In the genomic region with DNA sequence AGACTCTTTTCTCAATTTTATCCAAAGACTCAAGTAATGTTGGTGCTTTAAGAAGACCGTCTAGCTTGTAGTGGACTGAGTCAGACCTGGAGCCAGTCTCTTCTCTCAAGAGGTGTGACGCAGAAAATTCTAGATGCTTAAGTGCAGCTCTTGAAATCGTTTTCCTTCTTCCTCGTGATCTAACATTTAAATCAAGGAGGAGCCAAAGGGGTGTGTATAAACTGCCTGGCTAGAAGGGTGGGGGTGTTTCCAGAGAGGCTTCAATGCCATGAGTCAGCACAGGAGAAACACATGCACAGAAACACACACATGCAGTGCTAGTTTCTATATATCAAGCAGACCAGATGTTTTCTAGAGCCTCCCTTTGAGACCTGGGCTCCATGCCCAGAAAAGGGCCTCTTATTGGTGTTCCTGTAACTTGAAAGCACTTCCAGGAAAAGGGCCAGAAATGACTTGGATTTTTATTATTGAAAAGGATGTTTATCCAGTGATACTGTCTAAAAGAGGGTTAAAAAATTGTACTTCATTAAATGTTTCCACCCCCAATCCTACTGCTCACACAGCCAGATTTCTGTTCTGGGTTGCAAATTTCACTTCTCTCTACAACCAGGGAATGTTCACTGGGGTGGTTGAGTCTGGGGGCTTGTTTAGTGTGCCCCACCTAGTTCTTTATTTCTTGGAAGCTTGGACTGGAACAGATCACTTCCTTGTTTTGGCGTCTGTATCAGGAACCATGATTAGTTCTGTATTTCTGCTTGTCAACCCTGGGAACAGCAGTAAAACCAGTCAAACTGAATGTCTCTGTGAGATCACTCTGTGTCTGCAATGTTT, we compare ENCODE assay signal across 7 cellular contexts. TPM values are rescaled to one million over a fixed set of nuclear protein-coding genes. Genes with fewer than 3 reads are reported as not detected.
DNase-seq lines count a peak whose midpoint lies in the region; ATAC-seq, FAIRE-seq and TF ChIP-seq lines count a peak whose summit lies in the region.

A gene (minus strand): TSS at position 129 of the 831 bp plus-strand sequence. CDS start 187 bp downstream, outside the sequence.

- peaks cover 3 to 8% of the 10 kb centered on the region in 2 donors for H3K27me3 Mint-ChIP-seq in T-cell

- BruUV-seq in GM12878 (replicated peaks; lab: Mats Ljungman, UMichigan), result no TSS peak

- intact Hi-C loops in GM12878 (cut with micrococcal nuclease; ENCODE audit: unreplicated experiment), result no loop called here

- no peaks in the 10 kb centered on the region for H3K4me1 ChIP-seq in GM12878 (ENCODE audit: control insufficient read depth, insufficient read depth, low read length)
- H3K4me1 ChIP-seq in effector memory CD4-positive, alpha-beta T cell (ENCODE audit: control insufficient read depth, insufficient read depth, low read length, poor library complexity, severe bottlenecking), result no peaks in the 10 kb centered on the region

- WGBS in GM12878 (ENCODE audit: insufficient coverage, insufficient replicate concordance, low lambda C conversion rate, missing lambda C conversion rate), result 34% methylated on average over 5 of the region's 5 CpGs

- peaks cover 3% of the 10 kb centered on the region for H3K79me2 ChIP-seq in GM12878 (ENCODE audit: control insufficient read depth, insufficient read depth, low read length)

- SMC1A ChIA-PET in GM12878 (lab: Charles Lee; ENCODE audit: uncharacterized antibody, unreplicated experiment), result no interaction called here

- no peaks in the 10 kb centered on the region for H3K27me3 ChIP-seq in GM12878 (replicated peaks in 1 of 2; ENCODE audit: control insufficient read depth in 2 of 2, insufficient read depth in 2 of 2, low read length in 1 of 2)
- no peaks in the 10 kb centered on the region for H3K27me3 ChIP-seq in effector memory CD4-positive, alpha-beta T cell (replicated peaks; ENCODE audit: control insufficient read depth, insufficient read depth, low read length, poor library complexity, severe bottlenecking)

- H3K9me3 Mint-ChIP-seq in T-cell, result no peaks in the 10 kb centered on the region

- TF ChIP-seq POLR2A in GM12878 (IDR thresholded peaks at IDR 0.05; ENCODE audit: low read depth, low read length), result no peak

- CTCF ChIA-PET in GM12878 (lab: Yijun Ruan, JAX), result no interaction called here
- CTCF ChIA-PET in T-cell (lab: Charles Lee), result no interaction called here

- no peak for TF ChIP-seq RAD21 in GM12878 (IDR thresholded peaks at IDR 0.05; ENCODE audit: insufficient read depth, low read depth, low read length)

- no peaks in the 10 kb centered on the region for H3K36me3 Mint-ChIP-seq in T-cell

- peak within 1 kb of the TSS; percentile 33; the same call in 1 of the 2 replicates for H3K4me3 ChIP-seq in GM12878
- no peak within 1 kb of the TSS for H3K4me3 ChIP-seq in effector memory CD4-positive, alpha-beta T cell (ENCODE audit: insufficient read depth, low read depth, low read length, poor library complexity, severe bottlenecking)

- no peak within 1 kb of the TSS for H3K4me3 Mint-ChIP-seq in T-cell

- no peak for TF ChIP-seq CTCF in GM12878 (IDR thresholded peaks at IDR 0.05 in 2 of 3, conservative IDR thresholded peaks at IDR 0.05 in 1 of 3; ENCODE audit: control insufficient read depth in 2 of 3, extremely low read depth in 1 of 3, insufficient read depth in 1 of 3, low read depth in 3 of 3, low read length in 3 of 3)

- no peak for FAIRE-seq in GM12878 (lab: Jason Lieb, UNC)

- DNase-seq in HS-5 (ENCODE audit: low read depth) (peak; percentile 65), GM12878 (ENCODE audit: low read depth, low spot score) (no peak), mesenteric fat pad (ENCODE audit: low spot score) (no peak), T-cell (no peak)
- no peak for DNase-seq in effector memory CD4-positive, alpha-beta T cell

- peak; percentile 89 for ATAC-seq in GM18868 (IDR thresholded peaks at IDR 0.05; ENCODE audit: unreplicated experiment)
- ATAC-seq in GM12878, result peak; percentile 82
- ATAC-seq in HG02981 (IDR thresholded peaks at IDR 0.05; ENCODE audit: unreplicated experiment), result no peak
- ATAC-seq in T-cell (replicated peaks in 1 of 4), result no peak

- no peaks in the 10 kb centered on the region for H4K20me1 ChIP-seq in GM12878 (ENCODE audit: control insufficient read depth, insufficient read depth)

- H3K27ac Mint-ChIP-seq in T-cell, result no peak within 1 kb of the TSS

- H3K9me3 ChIP-seq in GM12878 (replicated peaks; ENCODE audit: control insufficient read depth, insufficient read depth, low read length), result no peaks in the 10 kb centered on the region
- H3K9me3 ChIP-seq in effector memory CD4-positive, alpha-beta T cell (ENCODE audit: control insufficient read depth, low read length), result no peaks in the 10 kb centered on the region

- POLR2A ChIA-PET in GM12878 (lab: Charles Lee), result no interaction called here
- POLR2A ChIA-PET in T-cell (lab: Charles Lee), result no interaction called here

- peak within 1 kb of the TSS; percentile 38 for H3K9ac ChIP-seq in GM12878 (ENCODE audit: control insufficient read depth, insufficient read depth, low read length)

- in situ Hi-C loops in GM12878 (cut with MboI), result no loop called here

- peak within 1 kb of the TSS; percentile 38 for H3K4me2 ChIP-seq in GM12878 (ENCODE audit: control insufficient read depth, insufficient read depth)

- RAD21 ChIA-PET in GM12878 (lab: Charles Lee; ENCODE audit: unreplicated experiment), result no interaction called here

- H3K4me1 Mint-ChIP-seq in T-cell, result no peaks in the 10 kb centered on the region

- peak within 1 kb of the TSS; percentile 31 for H2AFZ ChIP-seq in GM12878 (ENCODE audit: control insufficient read depth, low read depth, low read length)

- no peaks in the 10 kb centered on the region for H3K36me3 ChIP-seq in GM12878 (ENCODE audit: control insufficient read depth in 2 of 2, insufficient read depth in 2 of 2, low read length in 1 of 2)
- H3K36me3 ChIP-seq in effector memory CD4-positive, alpha-beta T cell (ENCODE audit: control insufficient read depth, insufficient read depth, low read length), result no peaks in the 10 kb centered on the region

- no peak for TF ChIP-seq EP300 in GM12878 (IDR thresholded peaks at IDR 0.05; ENCODE audit: borderline replicate concordance in 1 of 2, control insufficient read depth in 1 of 2, low read depth in 2 of 2, low read length in 2 of 2)

- peak within 1 kb of the TSS; percentile 36 for H3K27ac ChIP-seq in GM12878 (ENCODE audit: control insufficient read depth, insufficient read depth)
- no peak within 1 kb of the TSS for H3K27ac ChIP-seq in effector memory CD4-positive, alpha-beta T cell (ENCODE audit: insufficient read depth, low read length, poor library complexity, severe bottlenecking)

TF ChIP-seq in GM12878, 131 proteins besides CTCF, POLR2A, EP300 and RAD21 (continues in another document):
- TF ChIP-seq KAT2A (conservative IDR thresholded peaks at IDR 0.05; ENCODE audit: control insufficient read depth, low read depth, low read length) (no peak), HDGF (IDR thresholded peaks at IDR 0.05) (no peak), RB1 (IDR thresholded peaks at IDR 0.05; ENCODE audit: borderline replicate concordance) (no peak), POLR2AphosphoS2 (IDR thresholded peaks at IDR 0.05; ENCODE audit: low read depth, low read length) (no peak), ZZZ3 (IDR thresholded peaks at IDR 0.05; ENCODE audit: control insufficient read depth, insufficient read length, low read depth) (no peak), ZNF274 (IDR thresholded peaks at IDR 0.05; ENCODE audit: insufficient read depth, insufficient read length) (no peak), JUNB (IDR thresholded peaks at IDR 0.05) (peak; percentile 20; the same call in 1 of the 2 replicates), BMI1 (IDR thresholded peaks at IDR 0.05; ENCODE audit: borderline replicate concordance) (no peak), PAX8 (IDR thresholded peaks at IDR 0.05) (no peak), BHLHE40 (IDR thresholded peaks at IDR 0.05; ENCODE audit: borderline replicate concordance in 1 of 2, low read depth in 2 of 2, low read length in 1 of 2) (0 out of 4 replicates have a peak, but pooled peaks of 1 of the 2 experiments have one; percentile 16), SRF (IDR thresholded peaks at IDR 0.05; ENCODE audit: low read depth in 2 of 2, low read length in 2 of 2) (0 out of 4 replicates have a peak, but pooled peaks of 1 of the 2 experiments have one; percentile 21)
- TF ChIP-seq, protein P1, sequence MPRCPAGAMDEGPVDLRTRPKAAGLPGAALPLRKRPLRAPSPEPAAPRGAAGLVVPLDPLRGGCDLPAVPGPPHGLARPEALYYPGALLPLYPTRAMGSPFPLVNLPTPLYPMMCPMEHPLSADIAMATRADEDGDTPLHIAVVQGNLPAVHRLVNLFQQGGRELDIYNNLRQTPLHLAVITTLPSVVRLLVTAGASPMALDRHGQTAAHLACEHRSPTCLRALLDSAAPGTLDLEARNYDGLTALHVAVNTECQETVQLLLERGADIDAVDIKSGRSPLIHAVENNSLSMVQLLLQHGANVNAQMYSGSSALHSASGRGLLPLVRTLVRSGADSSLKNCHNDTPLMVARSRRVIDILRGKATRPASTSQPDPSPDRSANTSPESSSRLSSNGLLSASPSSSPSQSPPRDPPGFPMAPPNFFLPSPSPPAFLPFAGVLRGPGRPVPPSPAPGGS (IDR thresholded peaks at IDR 0.05; ENCODE audit: borderline replicate concordance, insufficient read depth, low read depth, low read length, poor library complexity, severe bottlenecking), result no peak

RNA-seq across cellular contexts. Expression of the gene that starts here (rescaled TPM):
- total RNA-seq in GM12878 (2013; cell fraction: nucleolus; rRNA removed), result 2.9 and 3.8 TPM in 2 replicates
- total RNA-seq in GM12878 (2014; rRNA removed), result 19.2 and 26.8 TPM in 2 replicates
- total RNA-seq in GM12878 (2014; rRNA removed; fragmentation: Illumina TruSeq; extraction: Trizol), result 31.6 and 32.2 TPM in 2 replicates
- 20.9 and 27.5 TPM in 2 replicates for total RNA-seq in GM12878 (2021)
- 10.1 TPM for polyA plus RNA-seq in GM12878 (2011; ENCODE audit: low read depth)
- 18.6 and 25.9 TPM in 2 replicates for polyA plus RNA-seq in GM12878 (2011; rRNA removed)
- 6.7 and 8.8 TPM in 2 replicates for polyA plus RNA-seq in GM12878 (2011; cell fraction: cytosol; rRNA removed)
- polyA plus RNA-seq in GM12878 (2011; cell fraction: nucleus; rRNA removed), result 3.3 and 4.3 TPM in 2 replicates
- 13.1 and 14.7 TPM in 2 replicates for polyA plus RNA-seq in GM12878 (2012)
- polyA plus RNA-seq in GM12878 (2014; fragmentation: Illumina TruSeq; extraction: Trizol), result 35.6 and 43.8 TPM in 2 replicates
- polyA plus RNA-seq in GM12878 (2014; fragmentation: Nextera tagmentation; extraction: Ambion mirVana), result 10 to 100 TPM; 31.7 to 41.0 TPM
- 17.5 and 19.1 TPM in 2 replicates for polyA plus RNA-seq in GM12878 (2014; rRNA removed)
- polyA plus RNA-seq in GM12878 (2016; fragmentation: Nextera tagmentation; extraction: Ambion mirVana), result 10 to 100 TPM; 18.4 to 21.3 TPM
- 5.4 and 7.0 TPM in 2 replicates for polyA minus RNA-seq in GM12878 (2011; rRNA and poly(A)+ RNA removed)
- 2.7 and 3.1 TPM in 2 replicates for polyA minus RNA-seq in GM12878 (2011; cell fraction: cytosol; rRNA and poly(A)+ RNA removed)
- 2.9 and 5.9 TPM in 2 replicates for polyA minus RNA-seq in GM12878 (2011; cell fraction: nucleus; rRNA and poly(A)+ RNA removed)
- 20.8 TPM for total RNA-seq in mesenteric fat pad
- 1 to 10 TPM in 1 of 5 donors, under 1 TPM in 4; 0.57 to 1.3 (median 0.72) TPM for total RNA-seq in T-cell

Comparison
In these comparisons a context has a peak if more than half of its experiments do, and no peak if none do; other contexts are left out.
1. ATAC-seq: peak in GM18868 (single experiment) and GM12878 (single experiment); none in HG02981 (single experiment) and T-cell (0 of 4).